11 cellular contexts compared by ENCODE assay signal in the genomic region with DNA sequence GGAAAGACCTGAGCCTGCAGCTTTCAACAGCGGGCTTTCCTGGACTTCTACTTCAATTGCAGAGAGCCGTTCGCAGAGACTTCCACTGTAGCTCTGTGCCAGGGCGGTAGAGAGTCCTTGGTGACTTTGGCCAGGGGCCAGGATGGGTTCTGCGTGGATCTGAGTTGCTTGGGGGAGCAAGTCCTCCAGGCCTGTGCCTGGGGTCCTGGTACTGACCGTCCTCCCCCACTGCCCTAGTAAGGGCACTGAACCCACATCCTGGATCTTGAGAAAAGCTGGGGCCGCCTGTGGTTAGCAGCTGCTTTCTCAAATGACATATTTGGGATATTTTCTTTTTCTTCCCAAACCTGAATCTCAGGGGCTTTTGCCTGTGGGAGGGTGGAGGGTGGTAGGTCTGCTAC. TPM values are rescaled to one million over a fixed set of nuclear protein-coding genes. Genes with fewer than 3 reads are reported as not detected.
A peak's percentile ranks its signal among the peaks of the same experiment; 100 is the strongest.
DNase-seq lines count a peak whose midpoint lies in the region; ATAC-seq and TF ChIP-seq lines count a peak whose summit lies in the region.
"Had no signal": no experiment of that assay in that cellular context is flagged by ENCODE, and none has a peak within 500 bp of the region (broad histone marks: within the 10 kb centered on the region; RNA-seq: fewer than 3 reads in every experiment).

No MANE protein-coding gene starts in this region.

- peak overlapping the region; percentile 43 for H3K9ac ChIP-seq in mesenchymal stem cell (ENCODE audit: low read length)

- H2AK5ac ChIP-seq in mesenchymal stem cell (ENCODE audit: low read length, severe bottlenecking), result peak overlapping the region; percentile 59

- H3K36me3 Mint-ChIP-seq in activated T-cell treated with anti-CD3 and anti-CD28 coated beads, Interleukin-2, amount 50 U/mL, for 24 hours (ENCODE audit: low read depth), result peaks cover 94% of the 10 kb centered on the region

- 41% methylated on average over 6 of the region's 7 CpGs for WGBS in mesenchymal stem cell
- WGBS in testis, 2 donors, result 56 to 66% methylated on average over 7 of the region's 7 CpGs

- no peak overlapping the region for H3K4me2 ChIP-seq in mesenchymal stem cell (ENCODE audit: low read length, poor library complexity, severe bottlenecking)

- H3K27me3 ChIP-seq in mesenchymal stem cell (ENCODE audit: control insufficient read depth in 1 of 2, insufficient read depth in 1 of 2, low read length in 2 of 2), result no peaks in the 10 kb centered on the region
- H3K27me3 ChIP-seq in testis, result no peaks in the 10 kb centered on the region
- H3K27me3 ChIP-seq: BE2C had no signal

- TF ChIP-seq CTCF in astrocyte of the spinal cord (IDR thresholded peaks at IDR 0.05; ENCODE audit: low read depth, low read length) (no peak), testis (IDR thresholded peaks at IDR 0.05) (no peak)

- peak overlapping the region; percentile 4 to 66 for H2BK12ac ChIP-seq in mesenchymal stem cell (ENCODE audit: low read length in 2 of 2)

- TF ChIP-seq POLR2A in testis (IDR thresholded peaks at IDR 0.05), result no peak

- no peaks in the 10 kb centered on the region for H3K27me3 Mint-ChIP-seq in activated T-cell treated with anti-CD3 and anti-CD28 coated beads, Interleukin-2, amount 50 U/mL, for 24 hours

- no peak overlapping the region for H3K4me3 Mint-ChIP-seq in activated T-cell treated with anti-CD3 and anti-CD28 coated beads, Interleukin-2, amount 50 U/mL, for 24 hours
- H3K4me3 Mint-ChIP-seq: activated T-cell treated with anti-CD3 and anti-CD28 coated beads, Interleukin-2, amount 50 U/mL, for 4 hours had no signal

- H3K9me3 Mint-ChIP-seq in activated T-cell treated with anti-CD3 and anti-CD28 coated beads, Interleukin-2, amount 50 U/mL, for 24 hours, result no peaks in the 10 kb centered on the region
- H3K9me3 Mint-ChIP-seq: activated T-cell treated with anti-CD3 and anti-CD28 coated beads, Interleukin-2, amount 50 U/mL, for 4 hours had no signal

- peak overlapping the region; percentile 98 for H3K27ac Mint-ChIP-seq in activated T-cell treated with anti-CD3 and anti-CD28 coated beads, Interleukin-2, amount 50 U/mL, for 24 hours

- H3K4me3 ChIP-seq in astrocyte of the spinal cord (ENCODE audit: low read depth, low read length) (no peak overlapping the region), mesenchymal stem cell (ENCODE audit: insufficient read depth in 1 of 2, low read depth in 1 of 2, low read length in 2 of 2) (no peak overlapping the region), testis (no peak overlapping the region)

- peaks cover 60 to 78% of the 10 kb centered on the region in 2 experiments for H3K36me3 ChIP-seq in mesenchymal stem cell (ENCODE audit: control insufficient read depth in 1 of 2, insufficient read depth in 2 of 2, low read depth in 1 of 2, low read length in 2 of 2)
- no peaks in the 10 kb centered on the region for H3K36me3 ChIP-seq in testis (ENCODE audit: low read depth, missing control alignments)

- H3K23ac ChIP-seq in mesenchymal stem cell (ENCODE audit: low read length in 2 of 2), result peak overlapping the region in 1 of 2 experiments; percentile 59

- ATAC-seq in GM21423 (IDR thresholded peaks at IDR 0.05; ENCODE audit: unreplicated experiment), result no peak
- no peak for ATAC-seq in GM21576 (IDR thresholded peaks at IDR 0.05; ENCODE audit: unreplicated experiment)
- ATAC-seq: activated T-cell treated with anti-CD3 and anti-CD28 coated beads, Interleukin-2, amount 50 U/mL, for 4 hours; PC-3 had no signal

- intact Hi-C loops in testis (cut with DNase I; ENCODE audit: low total_unique reads), result no loop called here

- peak overlapping the region; percentile 85 to 89 for H3K18ac ChIP-seq in mesenchymal stem cell (ENCODE audit: low read depth in 1 of 2, low read length in 2 of 2)

- peak overlapping the region; percentile 19 to 88 for H3K4ac ChIP-seq in mesenchymal stem cell (ENCODE audit: low read depth in 1 of 2, low read length in 2 of 2)

- in situ Hi-C loops in astrocyte of the spinal cord (cut with HindIII; ENCODE audit: low sequenced_read_pairs), result no loop called here

- peak overlapping the region; percentile 74 for H4K91ac ChIP-seq in mesenchymal stem cell (ENCODE audit: low read length)

- peaks cover 80% of the 10 kb centered on the region for H3K4me1 Mint-ChIP-seq in activated T-cell treated with anti-CD3 and anti-CD28 coated beads, Interleukin-2, amount 50 U/mL, for 24 hours (ENCODE audit: low read depth)

- no peak overlapping the region for H2AFZ ChIP-seq in mesenchymal stem cell (ENCODE audit: low read depth, low read length)

- H2BK15ac ChIP-seq in mesenchymal stem cell (ENCODE audit: low read depth, poor library complexity, severe bottlenecking), result peak overlapping the region; percentile 38

- H3K14ac ChIP-seq in mesenchymal stem cell (ENCODE audit: low read length in 2 of 2), result peak overlapping the region in 1 of 2 experiments; percentile 10

- H3K9me3 ChIP-seq in mesenchymal stem cell (ENCODE audit: control insufficient read depth, low read length), result no peaks in the 10 kb centered on the region
- H3K9me3 ChIP-seq in testis, result no peaks in the 10 kb centered on the region
- H3K9me3 ChIP-seq: BE2C had no signal

- no peak for DNase-seq in activated T-cell treated with anti-CD3 and anti-CD28 coated beads, Interleukin-2, amount 50 U/mL, for 24 hours
- no peak for DNase-seq in activated T-cell treated with anti-CD3 and anti-CD28 coated beads, Interleukin-2, amount 50 U/mL, for 1 hour
- DNase-seq in astrocyte of the spinal cord (ENCODE audit: low read depth, low spot score) (peak; percentile 54), mesenchymal stem cell (peak; percentile 70), testis (no peak), HUDEP-2 (lab: John Stamatoyannopoulos, UW; ENCODE audit: unreplicated experiment in 76 of 76) (no peak)
- DNase-seq: activated T-cell treated with anti-CD3 and anti-CD28 coated beads, Interleukin-2, amount 50 U/mL, for 4 hours; BE2C; PC-3 had no signal

- H3K27ac ChIP-seq in mesenchymal stem cell (ENCODE audit: low read length, poor library complexity, severe bottlenecking), result peak overlapping the region; percentile 91
- H3K27ac ChIP-seq in testis, result peak overlapping the region; percentile 60 to 82

- H3K79me1 ChIP-seq in mesenchymal stem cell (replicated peaks; ENCODE audit: low read length, poor library complexity, severe bottlenecking), result peaks cover 21% of the 10 kb centered on the region

- peak overlapping the region; percentile 4 for H2BK5ac ChIP-seq in mesenchymal stem cell (ENCODE audit: low read depth, low read length, poor library complexity, severe bottlenecking)

- peak overlapping the region; percentile 22 for H4K8ac ChIP-seq in mesenchymal stem cell (ENCODE audit: low read length)

- peaks cover 51% of the 10 kb centered on the region for H3K4me1 ChIP-seq in mesenchymal stem cell (ENCODE audit: control insufficient read depth, insufficient read depth, low read depth, low read length)
- peaks cover 21% of the 10 kb centered on the region for H3K4me1 ChIP-seq in testis
- H3K4me1 ChIP-seq: BE2C had no signal

- H2BK120ac ChIP-seq in mesenchymal stem cell (ENCODE audit: low read depth, low read length), result peak overlapping the region; percentile 91

RNA-seq across cellular contexts. Expression of a gene that starts 37.9 kb away (rescaled TPM):
- polyA plus RNA-seq in mesenchymal stem cell (2013, experiment 1 of 2), result 21.8 TPM
- 22.1 TPM for polyA plus RNA-seq in mesenchymal stem cell (2013, experiment 2 of 2)
- 10 to 100 TPM; 50.4 to 58.4 TPM for total RNA-seq in testis
- polyA plus RNA-seq in testis (ENCODE audit: insufficient read depth, low read depth, low replicate concordance), result 34.9 TPM

RNA-seq across cellular contexts. Expression of a gene that starts 56.4 kb away (rescaled TPM):
- 64.5 TPM for polyA plus RNA-seq in mesenchymal stem cell (2013, experiment 1 of 2)
- polyA plus RNA-seq in mesenchymal stem cell (2013, experiment 2 of 2), result 62.3 TPM
- total RNA-seq in testis, result 10 to 100 TPM in 1 of 2 donors, 1 to 10 TPM in 1; 2.2 to 17.8 TPM
- 9.6 TPM for polyA plus RNA-seq in testis (ENCODE audit: insufficient read depth, low read depth, low replicate concordance)

Comparison
In these comparisons a context has a peak if more than half of its experiments do, and no peak if none do; other contexts are left out.
1. DNase-seq: peak in astrocyte of the spinal cord (single experiment) and mesenchymal stem cell (single experiment); none in activated T-cell treated with anti-CD3 and anti-CD28 coated beads, Interleukin-2, amount 50 U/mL, for 24 hours (single experiment), activated T-cell treated with anti-CD3 and anti-CD28 coated beads, Interleukin-2, amount 50 U/mL, for 1 hour (single experiment), testis (single experiment) and HUDEP-2 (0 of 76).